ENCODE assay signal across 20 cellular contexts in the genomic region with DNA sequence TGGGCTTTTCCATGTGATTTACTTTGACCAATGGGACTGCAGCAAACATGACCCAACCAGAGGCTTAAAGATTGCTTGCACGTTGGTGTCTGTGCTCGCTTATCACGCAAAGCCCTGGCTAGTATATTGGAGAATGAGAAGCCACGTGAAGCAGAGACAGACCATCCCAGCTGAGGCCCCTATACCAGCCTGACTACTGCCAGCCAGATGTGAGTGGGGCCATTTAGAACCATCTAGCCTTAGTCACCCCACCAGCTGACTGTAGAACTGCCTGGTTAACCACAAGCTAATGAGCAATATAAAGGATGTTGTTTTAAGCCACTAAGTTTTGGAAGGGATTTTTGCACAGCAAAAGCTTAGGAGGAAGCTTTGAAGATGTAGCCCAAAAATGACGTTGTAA.
DNase-seq lines count a peak whose midpoint lies in the region; ATAC-seq, FAIRE-seq and TF ChIP-seq lines count a peak whose summit lies in the region.
"Had no signal": no experiment of that assay in that cellular context is flagged by ENCODE, and none has a peak within 500 bp of the region (broad histone marks: within the 10 kb centered on the region; RNA-seq: fewer than 3 reads in every experiment).

No MANE protein-coding gene starts in this region.

- BruUV-seq in MCF 10A (replicated peaks; lab: Mats Ljungman, UMichigan): no TSS peak

- intact Hi-C loops in MCF 10A (cut with micrococcal nuclease) (no loop called here), breast epithelium (cut with DNase I; ENCODE audit: low total_unique reads) (no loop called here)

- no peak overlapping the region for H3K27ac ChIP-seq in breast epithelium
- H3K27ac ChIP-seq: 22Rv1, left lung had no signal

- TF ChIP-seq CTCF in MCF 10A (IDR thresholded peaks at IDR 0.05; ENCODE audit: unreplicated experiment) (no peak), breast epithelium (IDR thresholded peaks at IDR 0.05) (no peak)

- POLR2A ChIA-PET in MCF 10A (lab: Yijun Ruan, JAX): no interaction called here

- H3K27ac Mint-ChIP-seq in MCF 10A (ENCODE audit: low read depth, unreplicated experiment): no peak overlapping the region
- H3K27ac Mint-ChIP-seq: activated CD4-positive, alpha-beta T cell treated with anti-CD3 and anti-CD28 coated beads for 36 hours; activated naive CD8-positive, alpha-beta T cell treated with anti-CD3 and anti-CD28 coated beads, Interleukin-2, amount 10 ng/mL, durations not matched to agents 7 days and 5 days; CD4-positive, alpha-beta memory T cell; naive B cell had no signal

- in situ Hi-C loops in SK-MEL-5 (cut with HindIII; ENCODE audit: low pct_unique_long_range_greater_than_20kb, low sequenced_read_pairs): no loop called here

- no peak for FAIRE-seq in urothelium cell line (lab: Jason Lieb, UNC)
- FAIRE-seq: endothelial cell of umbilical vein, G401.6 had no signal

- no peak overlapping the region for H3K4me3 ChIP-seq in breast epithelium
- H3K4me3 ChIP-seq: left lung had no signal

- H3K9me3 ChIP-seq in breast epithelium: no peaks in the 10 kb centered on the region
- H3K9me3 ChIP-seq: left lung had no signal

- no peak for TF ChIP-seq POLR2A in breast epithelium (IDR thresholded peaks at IDR 0.05)

- H3K4me1 ChIP-seq in breast epithelium: no peaks in the 10 kb centered on the region
- H3K4me1 ChIP-seq: left lung had no signal

- H3K36me3 Mint-ChIP-seq in MCF 10A (ENCODE audit: insufficient read depth, unreplicated experiment): no peaks in the 10 kb centered on the region
- H3K36me3 Mint-ChIP-seq: activated naive CD8-positive, alpha-beta T cell treated with anti-CD3 and anti-CD28 coated beads, Interleukin-2, amount 10 ng/mL, durations not matched to agents 7 days and 5 days; CD4-positive, alpha-beta memory T cell; naive B cell had no signal

- H3K9me3 Mint-ChIP-seq in MCF 10A (ENCODE audit: unreplicated experiment): no peaks in the 10 kb centered on the region
- H3K9me3 Mint-ChIP-seq: activated naive CD8-positive, alpha-beta T cell treated with anti-CD3 and anti-CD28 coated beads, Interleukin-2, amount 10 ng/mL, durations not matched to agents 7 days and 5 days had no signal

- no peaks in the 10 kb centered on the region for H3K4me1 Mint-ChIP-seq in MCF 10A (ENCODE audit: insufficient read depth, unreplicated experiment)
- H3K4me1 Mint-ChIP-seq: activated CD4-positive, alpha-beta T cell treated with anti-CD3 and anti-CD28 coated beads for 36 hours; activated naive CD8-positive, alpha-beta T cell treated with anti-CD3 and anti-CD28 coated beads, Interleukin-2, amount 10 ng/mL, durations not matched to agents 7 days and 5 days; CD4-positive, alpha-beta memory T cell; naive B cell had no signal

- DNase-seq in MCF 10A (ENCODE audit: unreplicated experiment) (peak; percentile 15), breast epithelium (ENCODE audit: low spot score in 2 of 2) (no peak), SK-MEL-5 (ENCODE audit: low read depth, low spot score) (peak; percentile 10), fibroblast of gingiva (ENCODE audit: low read depth) (peak; percentile 1), urothelium cell line (ENCODE audit: low spot score) (peak; percentile 16), dedifferentiated amniotic fluid mesenchymal stem cell (ENCODE audit: extremely low spot score) (no peak), NCI-H524 (lab: John Stamatoyannopoulos, UW) (no peak)
- DNase-seq: activated CD4-positive, alpha-beta T cell treated with anti-CD3 and anti-CD28 coated beads for 36 hours; activated naive CD8-positive, alpha-beta T cell treated with anti-CD3 and anti-CD28 coated beads, Interleukin-2, amount 10 ng/mL, durations not matched to agents 7 days and 5 days; activated T-cell treated with anti-CD3 and anti-CD28 coated beads for 4 hours; CD4-positive, alpha-beta memory T cell; naive B cell; NCI-H1930; NCI-H774 had no signal

- CTCF ChIA-PET in MCF 10A (lab: Yijun Ruan, JAX): interaction anchor here (0.5 to 0.7 kb wide), 3 partner anchors 146 to 242 kb away, joined by 3 to 4 read pairs (median 4); no protein-coding TSS in a partner anchor

- no peaks in the 10 kb centered on the region for H3K36me3 ChIP-seq in breast epithelium
- H3K36me3 ChIP-seq: left lung had no signal

- no peak overlapping the region for H3K4me3 Mint-ChIP-seq in MCF 10A (ENCODE audit: unreplicated experiment)
- H3K4me3 Mint-ChIP-seq: activated CD4-positive, alpha-beta T cell treated with anti-CD3 and anti-CD28 coated beads for 36 hours; activated naive CD8-positive, alpha-beta T cell treated with anti-CD3 and anti-CD28 coated beads, Interleukin-2, amount 10 ng/mL, durations not matched to agents 7 days and 5 days; CD4-positive, alpha-beta memory T cell; naive B cell had no signal

- no peaks in the 10 kb centered on the region for H3K27me3 Mint-ChIP-seq in MCF 10A (ENCODE audit: insufficient read depth, unreplicated experiment)
- H3K27me3 Mint-ChIP-seq: activated CD4-positive, alpha-beta T cell treated with anti-CD3 and anti-CD28 coated beads for 36 hours; activated naive CD8-positive, alpha-beta T cell treated with anti-CD3 and anti-CD28 coated beads, Interleukin-2, amount 10 ng/mL, durations not matched to agents 7 days and 5 days; CD4-positive, alpha-beta memory T cell had no signal

- ATAC-seq in HG03460 (IDR thresholded peaks at IDR 0.05; ENCODE audit: unreplicated experiment): no peak
- ATAC-seq: activated CD4-positive, alpha-beta T cell treated with anti-CD3 and anti-CD28 coated beads for 36 hours; left lung; Right ventricle myocardium inferior had no signal

- H3K27me3 ChIP-seq in breast epithelium: no peaks in the 10 kb centered on the region
- H3K27me3 ChIP-seq: left lung had no signal

Comparison
In these comparisons a context has a peak if more than half of its experiments do, and no peak if none do; other contexts are left out.
1. DNase-seq: peak in MCF 10A (single experiment), SK-MEL-5 (single experiment), fibroblast of gingiva (single experiment) and urothelium cell line (single experiment); none in breast epithelium (0 of 2), dedifferentiated amniotic fluid mesenchymal stem cell (single experiment) and NCI-H524 (0 of 2).